1 cellular context compared by ENCODE assay signal in the genomic region with DNA sequence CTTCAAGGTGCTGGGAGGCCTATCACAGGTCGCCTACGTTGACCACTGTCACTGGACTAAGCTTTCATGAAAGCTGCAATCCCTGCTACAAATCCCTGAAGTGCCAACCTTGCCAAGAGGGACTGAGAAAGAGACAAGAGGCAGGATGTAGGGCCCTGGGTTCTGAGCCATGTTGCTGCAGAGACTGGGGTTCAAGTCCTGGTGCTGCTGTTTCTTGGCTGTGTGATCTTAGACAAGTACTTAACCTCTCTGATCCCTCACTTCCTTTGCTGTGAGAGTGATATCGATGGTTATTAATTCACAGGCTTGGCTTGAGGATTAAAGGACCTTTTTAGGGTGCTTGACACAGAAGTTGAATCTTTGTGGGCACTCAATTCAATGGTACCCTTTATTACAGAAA.
TF ChIP-seq lines count a peak whose summit lies in the region.

No MANE protein-coding gene starts in this region.

TF ChIP-seq in WTC11, 78 proteins besides CTCF, POLR2A, EP300 and RAD21 (continued from another document):
- TF ChIP-seq NR1H2 (CRISPR knock-in tag; IDR thresholded peaks at IDR 0.05) = no peak
- TF ChIP-seq, protein P1, sequence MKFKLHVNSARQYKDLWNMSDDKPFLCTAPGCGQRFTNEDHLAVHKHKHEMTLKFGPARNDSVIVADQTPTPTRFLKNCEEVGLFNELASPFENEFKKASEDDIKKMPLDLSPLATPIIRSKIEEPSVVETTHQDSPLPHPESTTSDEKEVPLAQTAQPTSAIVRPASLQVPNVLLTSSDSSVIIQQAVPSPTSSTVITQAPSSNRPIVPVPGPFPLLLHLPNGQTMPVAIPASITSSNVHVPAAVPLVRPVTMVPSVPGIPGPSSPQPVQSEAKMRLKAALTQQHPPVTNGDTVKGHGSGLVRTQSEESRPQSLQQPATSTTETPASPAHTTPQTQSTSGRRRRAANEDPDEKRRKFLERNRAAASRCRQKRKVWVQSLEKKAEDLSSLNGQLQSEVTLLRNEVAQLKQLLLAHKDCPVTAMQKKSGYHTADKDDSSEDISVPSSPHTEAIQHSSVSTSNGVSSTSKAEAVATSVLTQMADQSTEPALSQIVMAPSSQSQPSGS (CRISPR knock-in tag; IDR thresholded peaks at IDR 0.05; ENCODE audit: borderline replicate concordance, low read depth) = no peak
- no peak for TF ChIP-seq FOXJ3 (CRISPR knock-in tag; IDR thresholded peaks at IDR 0.05; ENCODE audit: borderline replicate concordance)
- TF ChIP-seq, protein P2, sequence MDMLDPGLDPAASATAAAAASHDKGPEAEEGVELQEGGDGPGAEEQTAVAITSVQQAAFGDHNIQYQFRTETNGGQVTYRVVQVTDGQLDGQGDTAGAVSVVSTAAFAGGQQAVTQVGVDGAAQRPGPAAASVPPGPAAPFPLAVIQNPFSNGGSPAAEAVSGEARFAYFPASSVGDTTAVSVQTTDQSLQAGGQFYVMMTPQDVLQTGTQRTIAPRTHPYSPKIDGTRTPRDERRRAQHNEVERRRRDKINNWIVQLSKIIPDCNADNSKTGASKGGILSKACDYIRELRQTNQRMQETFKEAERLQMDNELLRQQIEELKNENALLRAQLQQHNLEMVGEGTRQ (CRISPR knock-in tag; IDR thresholded peaks at IDR 0.05) = no peak
- TF ChIP-seq, protein P3, sequence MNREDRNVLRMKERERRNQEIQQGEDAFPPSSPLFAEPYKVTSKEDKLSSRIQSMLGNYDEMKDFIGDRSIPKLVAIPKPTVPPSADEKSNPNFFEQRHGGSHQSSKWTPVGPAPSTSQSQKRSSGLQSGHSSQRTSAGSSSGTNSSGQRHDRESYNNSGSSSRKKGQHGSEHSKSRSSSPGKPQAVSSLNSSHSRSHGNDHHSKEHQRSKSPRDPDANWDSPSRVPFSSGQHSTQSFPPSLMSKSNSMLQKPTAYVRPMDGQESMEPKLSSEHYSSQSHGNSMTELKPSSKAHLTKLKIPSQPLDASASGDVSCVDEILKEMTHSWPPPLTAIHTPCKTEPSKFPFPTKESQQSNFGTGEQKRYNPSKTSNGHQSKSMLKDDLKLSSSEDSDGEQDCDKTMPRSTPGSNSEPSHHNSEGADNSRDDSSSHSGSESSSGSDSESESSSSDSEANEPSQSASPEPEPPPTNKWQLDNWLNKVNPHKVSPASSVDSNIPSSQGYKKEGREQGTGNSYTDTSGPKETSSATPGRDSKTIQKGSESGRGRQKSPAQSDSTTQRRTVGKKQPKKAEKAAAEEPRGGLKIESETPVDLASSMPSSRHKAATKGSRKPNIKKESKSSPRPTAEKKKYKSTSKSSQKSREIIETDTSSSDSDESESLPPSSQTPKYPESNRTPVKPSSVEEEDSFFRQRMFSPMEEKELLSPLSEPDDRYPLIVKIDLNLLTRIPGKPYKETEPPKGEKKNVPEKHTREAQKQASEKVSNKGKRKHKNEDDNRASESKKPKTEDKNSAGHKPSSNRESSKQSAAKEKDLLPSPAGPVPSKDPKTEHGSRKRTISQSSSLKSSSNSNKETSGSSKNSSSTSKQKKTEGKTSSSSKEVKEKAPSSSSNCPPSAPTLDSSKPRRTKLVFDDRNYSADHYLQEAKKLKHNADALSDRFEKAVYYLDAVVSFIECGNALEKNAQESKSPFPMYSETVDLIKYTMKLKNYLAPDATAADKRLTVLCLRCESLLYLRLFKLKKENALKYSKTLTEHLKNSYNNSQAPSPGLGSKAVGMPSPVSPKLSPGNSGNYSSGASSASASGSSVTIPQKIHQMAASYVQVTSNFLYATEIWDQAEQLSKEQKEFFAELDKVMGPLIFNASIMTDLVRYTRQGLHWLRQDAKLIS (CRISPR knock-in tag; IDR thresholded peaks at IDR 0.05; ENCODE audit: borderline replicate concordance) = no peak
- TF ChIP-seq, protein P4, sequence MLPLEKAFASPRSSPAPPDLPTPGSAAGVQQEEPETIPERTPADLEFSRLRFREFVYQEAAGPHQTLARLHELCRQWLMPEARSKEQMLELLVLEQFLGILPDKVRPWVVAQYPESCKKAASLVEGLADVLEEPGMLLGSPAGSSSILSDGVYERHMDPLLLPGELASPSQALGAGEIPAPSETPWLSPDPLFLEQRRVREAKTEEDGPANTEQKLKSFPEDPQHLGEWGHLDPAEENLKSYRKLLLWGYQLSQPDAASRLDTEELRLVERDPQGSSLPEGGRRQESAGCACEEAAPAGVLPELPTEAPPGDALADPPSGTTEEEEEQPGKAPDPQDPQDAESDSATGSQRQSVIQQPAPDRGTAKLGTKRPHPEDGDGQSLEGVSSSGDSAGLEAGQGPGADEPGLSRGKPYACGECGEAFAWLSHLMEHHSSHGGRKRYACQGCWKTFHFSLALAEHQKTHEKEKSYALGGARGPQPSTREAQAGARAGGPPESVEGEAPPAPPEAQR (CRISPR knock-in tag; IDR thresholded peaks at IDR 0.05) = no peak
- TF ChIP-seq, protein P5, sequence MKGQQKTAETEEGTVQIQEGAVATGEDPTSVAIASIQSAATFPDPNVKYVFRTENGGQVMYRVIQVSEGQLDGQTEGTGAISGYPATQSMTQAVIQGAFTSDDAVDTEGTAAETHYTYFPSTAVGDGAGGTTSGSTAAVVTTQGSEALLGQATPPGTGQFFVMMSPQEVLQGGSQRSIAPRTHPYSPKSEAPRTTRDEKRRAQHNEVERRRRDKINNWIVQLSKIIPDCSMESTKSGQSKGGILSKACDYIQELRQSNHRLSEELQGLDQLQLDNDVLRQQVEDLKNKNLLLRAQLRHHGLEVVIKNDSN (CRISPR knock-in tag; IDR thresholded peaks at IDR 0.05) = no peak
- TF ChIP-seq, protein P6, sequence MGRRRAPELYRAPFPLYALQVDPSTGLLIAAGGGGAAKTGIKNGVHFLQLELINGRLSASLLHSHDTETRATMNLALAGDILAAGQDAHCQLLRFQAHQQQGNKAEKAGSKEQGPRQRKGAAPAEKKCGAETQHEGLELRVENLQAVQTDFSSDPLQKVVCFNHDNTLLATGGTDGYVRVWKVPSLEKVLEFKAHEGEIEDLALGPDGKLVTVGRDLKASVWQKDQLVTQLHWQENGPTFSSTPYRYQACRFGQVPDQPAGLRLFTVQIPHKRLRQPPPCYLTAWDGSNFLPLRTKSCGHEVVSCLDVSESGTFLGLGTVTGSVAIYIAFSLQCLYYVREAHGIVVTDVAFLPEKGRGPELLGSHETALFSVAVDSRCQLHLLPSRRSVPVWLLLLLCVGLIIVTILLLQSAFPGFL (CRISPR knock-in tag; IDR thresholded peaks at IDR 0.05; ENCODE audit: borderline replicate concordance) = no peak
- TF ChIP-seq ZNF138 (CRISPR knock-in tag; conservative IDR thresholded peaks at IDR 0.05) = no peak
- TF ChIP-seq, protein P7, sequence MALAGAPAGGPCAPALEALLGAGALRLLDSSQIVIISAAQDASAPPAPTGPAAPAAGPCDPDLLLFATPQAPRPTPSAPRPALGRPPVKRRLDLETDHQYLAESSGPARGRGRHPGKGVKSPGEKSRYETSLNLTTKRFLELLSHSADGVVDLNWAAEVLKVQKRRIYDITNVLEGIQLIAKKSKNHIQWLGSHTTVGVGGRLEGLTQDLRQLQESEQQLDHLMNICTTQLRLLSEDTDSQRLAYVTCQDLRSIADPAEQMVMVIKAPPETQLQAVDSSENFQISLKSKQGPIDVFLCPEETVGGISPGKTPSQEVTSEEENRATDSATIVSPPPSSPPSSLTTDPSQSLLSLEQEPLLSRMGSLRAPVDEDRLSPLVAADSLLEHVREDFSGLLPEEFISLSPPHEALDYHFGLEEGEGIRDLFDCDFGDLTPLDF (CRISPR knock-in tag; IDR thresholded peaks at IDR 0.05) = no peak
